Comparison of ENCODE assay signal across 16 cellular contexts in genomic region chr9:72454871-72455471, GRCh38.
A peak's percentile ranks its signal among the peaks of the same experiment; 100 is the strongest.
DNase-seq lines count a peak whose midpoint lies in the region; ATAC-seq and TF ChIP-seq lines count a peak whose summit lies in the region.
"Had no signal": no experiment of that assay in that cellular context is flagged by ENCODE, and none has a peak within 500 bp of the region (broad histone marks: within the 10 kb centered on the region; RNA-seq: fewer than 3 reads in every experiment).

No MANE protein-coding gene starts in this region.

- H3K27me3 ChIP-seq in upper lobe of right lung (no peaks in the 10 kb centered on the region), transverse colon (no peaks in the 10 kb centered on the region)
- H3K27me3 ChIP-seq: heart left ventricle had no signal

- CTCF ChIA-PET in activated CD8-positive, alpha-beta T cell treated with anti-CD3 and anti-CD28 coated beads for 36 hours (lab: Charles Lee): interaction anchor here (1.6 kb wide), 1 partner anchor 20 kb away, joined by 4 read pairs; no protein-coding TSS in a partner anchor

- peaks cover 3% of the 10 kb centered on the region for H3K27me3 Mint-ChIP-seq in nephron progenitor cell (ENCODE audit: low read depth, poor library complexity)
- H3K27me3 Mint-ChIP-seq in activated CD8-positive, alpha-beta T cell treated with anti-CD3 and anti-CD28 coated beads for 36 hours: peaks cover 1% of the 10 kb centered on the region
- H3K27me3 Mint-ChIP-seq: activated CD4-positive, alpha-beta T cell treated with anti-CD3 and anti-CD28 coated beads, Interleukin-2, amount 10 ng/mL, durations not matched to agents 7 days and 5 days; memory B cell had no signal

- ATAC-seq in activated CD8-positive, alpha-beta T cell treated with anti-CD3 and anti-CD28 coated beads for 36 hours: no peak
- ATAC-seq in GM21390 (IDR thresholded peaks at IDR 0.05; ENCODE audit: unreplicated experiment) (no peak), upper lobe of right lung (no peak)
- ATAC-seq: heart left ventricle, T-cell had no signal

- peaks cover 39% of the 10 kb centered on the region for H3K4me1 Mint-ChIP-seq in nephron progenitor cell
- peaks cover 5% of the 10 kb centered on the region for H3K4me1 Mint-ChIP-seq in activated CD8-positive, alpha-beta T cell treated with anti-CD3 and anti-CD28 coated beads for 36 hours (ENCODE audit: low read depth)
- H3K4me1 Mint-ChIP-seq: memory B cell had no signal

- peak overlapping the region; percentile 95 for H3K27ac Mint-ChIP-seq in nephron progenitor cell
- H3K27ac Mint-ChIP-seq in activated CD8-positive, alpha-beta T cell treated with anti-CD3 and anti-CD28 coated beads for 36 hours: no peak overlapping the region
- H3K27ac Mint-ChIP-seq: activated CD4-positive, alpha-beta T cell treated with anti-CD3 and anti-CD28 coated beads, Interleukin-2, amount 10 ng/mL, durations not matched to agents 7 days and 5 days; memory B cell had no signal

- H3K9me3 ChIP-seq in upper lobe of right lung: no peaks in the 10 kb centered on the region
- no peaks in the 10 kb centered on the region for H3K9me3 ChIP-seq in transverse colon
- H3K9me3 ChIP-seq: heart left ventricle had no signal

- no peak overlapping the region for H3K27ac ChIP-seq in upper lobe of right lung
- H3K27ac ChIP-seq in transverse colon: no peak overlapping the region
- H3K27ac ChIP-seq: heart left ventricle, parathyroid adenoma had no signal

- intact Hi-C loops in activated CD8-positive, alpha-beta T cell treated with anti-CD3 and anti-CD28 coated beads for 36 hours (cut with micrococcal nuclease): no loop called here
- intact Hi-C loops in upper lobe of right lung (cut with DNase I): no loop called here
- intact Hi-C loops in transverse colon (cut with DNase I; ENCODE audit: low total_unique reads): no loop called here

- H3K4me3 ChIP-seq in fibroblast of pulmonary artery (replicated peaks; ENCODE audit: low read depth, low read length) (no peak overlapping the region), upper lobe of right lung (no peak overlapping the region), transverse colon (no peak overlapping the region)
- H3K4me3 ChIP-seq: heart left ventricle had no signal

- WGBS in transverse colon (ENCODE audit: low coverage in 1 of 2), 2 donors: 67 to 69% methylated on average over 2 of the region's 2 CpGs

- no peak overlapping the region for H3K4me3 Mint-ChIP-seq in nephron progenitor cell
- H3K4me3 Mint-ChIP-seq in activated CD8-positive, alpha-beta T cell treated with anti-CD3 and anti-CD28 coated beads for 36 hours: no peak overlapping the region
- H3K4me3 Mint-ChIP-seq: activated CD4-positive, alpha-beta T cell treated with anti-CD3 and anti-CD28 coated beads, Interleukin-2, amount 10 ng/mL, durations not matched to agents 7 days and 5 days; memory B cell; T-cell had no signal

- DNase-seq in COLO829 (ENCODE audit: low spot score) (peak; percentile 64), NCI-H1436 treated with DMSO at 0.1 percent for 48 hours (lab: John Stamatoyannopoulos, UW) (peak; percentile 55), fibroblast of pulmonary artery (ENCODE audit: low read depth) (peak; percentile 57), nephron progenitor cell (no peak), upper lobe of right lung (no peak), transverse colon (no peak)
- no peak for DNase-seq in activated CD8-positive, alpha-beta T cell treated with anti-CD3 and anti-CD28 coated beads for 36 hours
- DNase-seq: activated CD4-positive, alpha-beta T cell treated with anti-CD3 and anti-CD28 coated beads, Interleukin-2, amount 10 ng/mL, durations not matched to agents 7 days and 5 days; effector memory CD4-positive, alpha-beta T cell; heart left ventricle; MM.1S; stimulated activated CD4-positive, alpha-beta T cell treated with anti-CD3 and anti-CD28 coated beads, Interleukin-1b, Interleukin-23, amount 100 ng/mL, for 48 hours; T-cell had no signal

- H3K4me1 ChIP-seq in upper lobe of right lung (peaks cover 5% of the 10 kb centered on the region), transverse colon (no peaks in the 10 kb centered on the region)
- H3K4me1 ChIP-seq: heart left ventricle, parathyroid adenoma had no signal

- TF ChIP-seq CTCF in fibroblast of pulmonary artery (IDR thresholded peaks at IDR 0.05; ENCODE audit: low read length, missing control alignments): no peak
- no peak for TF ChIP-seq CTCF in nephron progenitor cell (IDR thresholded peaks at IDR 0.05)
- TF ChIP-seq CTCF in activated CD8-positive, alpha-beta T cell treated with anti-CD3 and anti-CD28 coated beads for 36 hours (IDR thresholded peaks at IDR 0.05): no peak
- TF ChIP-seq CTCF in upper lobe of right lung (IDR thresholded peaks at IDR 0.05): no peak
- no peak for TF ChIP-seq CTCF in transverse colon (IDR thresholded peaks at IDR 0.05)

- in situ Hi-C loops in transverse colon (cut with MboI; ENCODE audit: low pct_ligation_motif_present in 1 of 4, low pct_unique_long_range_greater_than_20kb in 1 of 4, low sequenced_read_pairs in 3 of 4): loop anchor here in 1 of 4 donors (25.0 kb wide), 1 partner anchor 107 kb away; no protein-coding TSS in a partner anchor

- TF ChIP-seq POLR2A in transverse colon (IDR thresholded peaks at IDR 0.05): no peak

- POLR2A ChIA-PET in activated CD8-positive, alpha-beta T cell treated with anti-CD3 and anti-CD28 coated beads for 36 hours (lab: Charles Lee): no interaction called here

- peaks cover 6% of the 10 kb centered on the region for H3K9me3 Mint-ChIP-seq in nephron progenitor cell
- H3K9me3 Mint-ChIP-seq in activated CD8-positive, alpha-beta T cell treated with anti-CD3 and anti-CD28 coated beads for 36 hours: no peaks in the 10 kb centered on the region
- H3K9me3 Mint-ChIP-seq: activated CD4-positive, alpha-beta T cell treated with anti-CD3 and anti-CD28 coated beads, Interleukin-2, amount 10 ng/mL, durations not matched to agents 7 days and 5 days; memory B cell; T-cell had no signal

- H3K36me3 Mint-ChIP-seq in nephron progenitor cell (ENCODE audit: low read depth): peaks cover 5% of the 10 kb centered on the region
- H3K36me3 Mint-ChIP-seq in activated CD8-positive, alpha-beta T cell treated with anti-CD3 and anti-CD28 coated beads for 36 hours (ENCODE audit: low read depth): no peaks in the 10 kb centered on the region
- H3K36me3 Mint-ChIP-seq: memory B cell, T-cell had no signal

- no peak for TF ChIP-seq EP300 in transverse colon (IDR thresholded peaks at IDR 0.05; ENCODE audit: low read depth)

- H3K36me3 ChIP-seq in upper lobe of right lung (no peaks in the 10 kb centered on the region), transverse colon (no peaks in the 10 kb centered on the region)
- H3K36me3 ChIP-seq: heart left ventricle had no signal

Comparison
In these comparisons a context has a peak if more than half of its experiments do, and no peak if none do; other contexts are left out.
1. DNase-seq: peak in COLO829 (single experiment), NCI-H1436 treated with DMSO at 0.1 percent for 48 hours (single experiment) and fibroblast of pulmonary artery (single experiment); none in nephron progenitor cell (single experiment), activated CD8-positive, alpha-beta T cell treated with anti-CD3 and anti-CD28 coated beads for 36 hours (single experiment), upper lobe of right lung (single experiment) and transverse colon (single experiment).